Comparison of ENCODE assay signal across 13 cellular contexts in the genomic region with DNA sequence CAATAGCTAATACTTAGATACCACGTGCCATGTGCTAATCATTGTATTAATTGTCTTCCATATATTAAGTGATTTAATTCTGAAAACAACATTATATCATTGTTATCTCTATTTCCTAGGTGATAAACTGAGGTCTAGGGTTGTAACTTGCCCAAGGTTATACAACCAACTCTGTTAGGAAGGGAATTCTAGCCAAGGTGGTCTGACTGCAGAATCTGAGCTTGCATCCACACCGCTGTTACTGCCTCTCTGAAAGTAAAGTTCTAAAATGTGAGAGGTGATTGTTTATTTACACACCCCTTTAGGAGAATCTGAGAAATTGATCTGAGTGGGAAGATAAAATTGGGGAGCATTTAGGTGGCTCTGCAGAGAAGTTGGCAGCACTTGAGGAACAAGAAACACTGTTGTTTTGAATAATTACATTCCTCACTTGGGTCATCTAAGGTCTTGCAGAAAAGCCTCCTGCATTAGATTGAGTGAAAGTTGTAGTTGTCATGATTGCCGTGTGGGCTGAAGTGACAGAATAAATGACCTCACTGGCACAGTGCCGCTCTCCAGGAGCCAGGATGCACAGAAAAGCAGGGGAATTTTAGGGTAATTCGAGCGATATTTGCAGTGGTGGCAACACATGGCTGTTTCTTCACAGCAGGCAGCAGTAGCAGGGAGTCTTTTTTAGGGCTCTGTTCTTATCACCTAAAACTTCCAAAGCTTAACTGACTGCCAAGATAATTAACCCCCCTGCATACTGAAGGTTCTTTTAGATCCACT.
A peak's percentile ranks its signal among the peaks of the same experiment; 100 is the strongest.
DNase-seq lines count a peak whose midpoint lies in the region; ATAC-seq and TF ChIP-seq lines count a peak whose summit lies in the region.
"Had no signal": no experiment of that assay in that cellular context is flagged by ENCODE, and none has a peak within 500 bp of the region (broad histone marks: within the 10 kb centered on the region; RNA-seq: fewer than 3 reads in every experiment).

No MANE protein-coding gene starts in this region.

- H2AFZ ChIP-seq in KMS-11 (ENCODE audit: low read depth) (peak overlapping the region; percentile 22; the same call in 1 of the 2 replicates), osteoblast (ENCODE audit: low read length) (no peak overlapping the region)
- H2AFZ ChIP-seq: PC-9 had no signal

- no peak overlapping the region for H3K4me3 Mint-ChIP-seq in endodermal cell
- H3K4me3 Mint-ChIP-seq in activated CD4-positive, alpha-beta T cell treated with anti-CD3 and anti-CD28 coated beads, Interleukin-2, amount 10 ng/mL, durations not matched to agents 7 days and 5 days, result no peak overlapping the region
- no peak overlapping the region for H3K4me3 Mint-ChIP-seq in activated CD8-positive, alpha-beta T cell treated with anti-CD3 and anti-CD28 coated beads, Interleukin-2, amount 10 ng/mL, durations not matched to agents 7 days and 5 days
- H3K4me3 Mint-ChIP-seq: activated CD4-positive, alpha-beta memory T cell treated with anti-CD3 and anti-CD28 coated beads for 36 hours; activated naive CD4-positive, alpha-beta T cell treated with anti-CD3 and anti-CD28 coated beads, Interleukin-2, amount 10 ng/mL, durations not matched to agents 7 days and 5 days; naive B cell had no signal

- no peaks in the 10 kb centered on the region for H3K79me2 ChIP-seq in KMS-11 (ENCODE audit: insufficient read depth, low read depth)
- H3K79me2 ChIP-seq in osteoblast (ENCODE audit: insufficient read depth, low read length), result no peaks in the 10 kb centered on the region

- no peaks in the 10 kb centered on the region for H3K36me3 ChIP-seq in KMS-11 (ENCODE audit: insufficient read depth)
- no peaks in the 10 kb centered on the region for H3K36me3 ChIP-seq in endodermal cell (ENCODE audit: control insufficient read depth, insufficient read depth, low read length)
- H3K36me3 ChIP-seq in osteoblast (ENCODE audit: insufficient read depth, low read length), result no peaks in the 10 kb centered on the region
- H3K36me3 ChIP-seq: right lobe of liver had no signal

- peaks cover 18% of the 10 kb centered on the region for H3K4me1 ChIP-seq in KMS-11 (ENCODE audit: low read depth, poor library complexity, severe bottlenecking)
- peaks cover 4% of the 10 kb centered on the region for H3K4me1 ChIP-seq in endodermal cell (ENCODE audit: control insufficient read depth, insufficient read depth, low read length)
- peaks cover 3% of the 10 kb centered on the region for H3K4me1 ChIP-seq in osteoblast (ENCODE audit: insufficient read depth, low read length)
- H3K4me1 ChIP-seq: right lobe of liver had no signal

- CTCF ChIA-PET in activated CD4-positive, alpha-beta T cell treated with anti-CD3 and anti-CD28 coated beads, Interleukin-2, amount 10 ng/mL, durations not matched to agents 7 days and 5 days (lab: Charles Lee), result no interaction called here
- CTCF ChIA-PET in activated CD8-positive, alpha-beta T cell treated with anti-CD3 and anti-CD28 coated beads, Interleukin-2, amount 10 ng/mL, durations not matched to agents 7 days and 5 days (lab: Charles Lee), result no interaction called here

- no peaks in the 10 kb centered on the region for H4K20me1 ChIP-seq in KMS-11 (ENCODE audit: insufficient read depth)
- no peaks in the 10 kb centered on the region for H4K20me1 ChIP-seq in osteoblast (ENCODE audit: insufficient read depth, low read length)

- H3K4me2 ChIP-seq in KMS-11 (peak overlapping the region; percentile 57), osteoblast (ENCODE audit: insufficient read depth, low read length) (peak overlapping the region; percentile 30)
- H3K4me2 ChIP-seq: PC-9 had no signal

- DNase-seq in ELF-1 (ENCODE audit: low read depth, low spot score) (peak; percentile 7), endodermal cell (peak; percentile 54), osteoblast (ENCODE audit: insufficient read length, low spot score, missing footprints) (peak; percentile 1), D341Med (ENCODE audit: low spot score) (no peak)
- no peak for DNase-seq in activated CD4-positive, alpha-beta T cell treated with anti-CD3 and anti-CD28 coated beads, Interleukin-2, amount 10 ng/mL, durations not matched to agents 7 days and 5 days
- DNase-seq in activated CD8-positive, alpha-beta T cell treated with anti-CD3 and anti-CD28 coated beads, Interleukin-2, amount 10 ng/mL, durations not matched to agents 7 days and 5 days, result no peak
- DNase-seq: activated CD4-positive, alpha-beta memory T cell treated with anti-CD3 and anti-CD28 coated beads for 36 hours; activated naive CD4-positive, alpha-beta T cell treated with anti-CD3 and anti-CD28 coated beads, Interleukin-2, amount 10 ng/mL, durations not matched to agents 7 days and 5 days; naive B cell; PC-9; right lobe of liver had no signal

- no peaks in the 10 kb centered on the region for H3K9me3 Mint-ChIP-seq in endodermal cell
- H3K9me3 Mint-ChIP-seq in activated CD4-positive, alpha-beta T cell treated with anti-CD3 and anti-CD28 coated beads, Interleukin-2, amount 10 ng/mL, durations not matched to agents 7 days and 5 days, result no peaks in the 10 kb centered on the region
- H3K9me3 Mint-ChIP-seq in activated CD8-positive, alpha-beta T cell treated with anti-CD3 and anti-CD28 coated beads, Interleukin-2, amount 10 ng/mL, durations not matched to agents 7 days and 5 days (ENCODE audit: insufficient read depth), result no peaks in the 10 kb centered on the region
- H3K9me3 Mint-ChIP-seq: activated CD4-positive, alpha-beta memory T cell treated with anti-CD3 and anti-CD28 coated beads for 36 hours; activated naive CD4-positive, alpha-beta T cell treated with anti-CD3 and anti-CD28 coated beads, Interleukin-2, amount 10 ng/mL, durations not matched to agents 7 days and 5 days had no signal

- no peak for ATAC-seq in GM21515 (IDR thresholded peaks at IDR 0.05; ENCODE audit: unreplicated experiment)
- ATAC-seq in activated CD8-positive, alpha-beta T cell treated with anti-CD3 and anti-CD28 coated beads, Interleukin-2, amount 10 ng/mL, durations not matched to agents 7 days and 5 days, result no peak
- ATAC-seq: right lobe of liver had no signal

- no peaks in the 10 kb centered on the region for H3K27me3 ChIP-seq in KMS-11 (ENCODE audit: insufficient read depth, low read depth)
- H3K27me3 ChIP-seq in endodermal cell (ENCODE audit: control insufficient read depth, insufficient read depth, low read length, poor library complexity, severe bottlenecking), result peaks cover 4% of the 10 kb centered on the region
- H3K27me3 ChIP-seq in osteoblast (ENCODE audit: insufficient read depth, low read length), result no peaks in the 10 kb centered on the region
- H3K27me3 ChIP-seq: right lobe of liver had no signal

- WGBS in endodermal cell (ENCODE audit: insufficient coverage in 1 of 2, insufficient read length in 1 of 2), 2 experiments, result 48 to 49% methylated on average over 4 to 5 of the region's 6 CpGs

- TF ChIP-seq CTCF in KMS-11 (conservative IDR thresholded peaks at IDR 0.05; ENCODE audit: low read depth, low read length) (no peak), endodermal cell (conservative IDR thresholded peaks at IDR 0.05) (no peak), osteoblast (IDR thresholded peaks at IDR 0.05; ENCODE audit: extremely low read depth, low read depth, low read length) (no peak)

- no peak overlapping the region for H3K27ac Mint-ChIP-seq in endodermal cell
- no peak overlapping the region for H3K27ac Mint-ChIP-seq in activated CD4-positive, alpha-beta T cell treated with anti-CD3 and anti-CD28 coated beads, Interleukin-2, amount 10 ng/mL, durations not matched to agents 7 days and 5 days
- no peak overlapping the region for H3K27ac Mint-ChIP-seq in activated CD8-positive, alpha-beta T cell treated with anti-CD3 and anti-CD28 coated beads, Interleukin-2, amount 10 ng/mL, durations not matched to agents 7 days and 5 days
- H3K27ac Mint-ChIP-seq: activated CD4-positive, alpha-beta memory T cell treated with anti-CD3 and anti-CD28 coated beads for 36 hours; activated naive CD4-positive, alpha-beta T cell treated with anti-CD3 and anti-CD28 coated beads, Interleukin-2, amount 10 ng/mL, durations not matched to agents 7 days and 5 days; naive B cell had no signal

- peaks cover 13% of the 10 kb centered on the region for H3K4me1 Mint-ChIP-seq in endodermal cell
- no peaks in the 10 kb centered on the region for H3K4me1 Mint-ChIP-seq in activated CD4-positive, alpha-beta T cell treated with anti-CD3 and anti-CD28 coated beads, Interleukin-2, amount 10 ng/mL, durations not matched to agents 7 days and 5 days
- H3K4me1 Mint-ChIP-seq in activated CD8-positive, alpha-beta T cell treated with anti-CD3 and anti-CD28 coated beads, Interleukin-2, amount 10 ng/mL, durations not matched to agents 7 days and 5 days (ENCODE audit: low read depth), result no peaks in the 10 kb centered on the region
- H3K4me1 Mint-ChIP-seq: activated naive CD4-positive, alpha-beta T cell treated with anti-CD3 and anti-CD28 coated beads, Interleukin-2, amount 10 ng/mL, durations not matched to agents 7 days and 5 days; naive B cell had no signal

- POLR2A ChIA-PET in activated CD4-positive, alpha-beta T cell treated with anti-CD3 and anti-CD28 coated beads, Interleukin-2, amount 10 ng/mL, durations not matched to agents 7 days and 5 days (lab: Charles Lee), result no interaction called here
- POLR2A ChIA-PET in activated CD8-positive, alpha-beta T cell treated with anti-CD3 and anti-CD28 coated beads, Interleukin-2, amount 10 ng/mL, durations not matched to agents 7 days and 5 days (lab: Charles Lee), result no interaction called here

- H3K36me3 Mint-ChIP-seq in endodermal cell (ENCODE audit: low read depth), result no peaks in the 10 kb centered on the region
- H3K36me3 Mint-ChIP-seq in activated CD4-positive, alpha-beta T cell treated with anti-CD3 and anti-CD28 coated beads, Interleukin-2, amount 10 ng/mL, durations not matched to agents 7 days and 5 days (ENCODE audit: low read depth), result no peaks in the 10 kb centered on the region
- H3K36me3 Mint-ChIP-seq in activated CD8-positive, alpha-beta T cell treated with anti-CD3 and anti-CD28 coated beads, Interleukin-2, amount 10 ng/mL, durations not matched to agents 7 days and 5 days (ENCODE audit: low read depth), result no peaks in the 10 kb centered on the region
- H3K36me3 Mint-ChIP-seq: activated CD4-positive, alpha-beta memory T cell treated with anti-CD3 and anti-CD28 coated beads for 36 hours; activated naive CD4-positive, alpha-beta T cell treated with anti-CD3 and anti-CD28 coated beads, Interleukin-2, amount 10 ng/mL, durations not matched to agents 7 days and 5 days; naive B cell had no signal

- H3K9ac ChIP-seq in KMS-11 (no peak overlapping the region; the same call in 1 of the 2 replicates), endodermal cell (ENCODE audit: extremely low read depth, low read length, poor library complexity, severe bottlenecking) (no peak overlapping the region)

- peaks cover 3% of the 10 kb centered on the region for H3K27me3 Mint-ChIP-seq in endodermal cell (ENCODE audit: insufficient read depth)
- H3K27me3 Mint-ChIP-seq in activated CD4-positive, alpha-beta T cell treated with anti-CD3 and anti-CD28 coated beads, Interleukin-2, amount 10 ng/mL, durations not matched to agents 7 days and 5 days, result peaks cover 2% of the 10 kb centered on the region
- H3K27me3 Mint-ChIP-seq in activated CD8-positive, alpha-beta T cell treated with anti-CD3 and anti-CD28 coated beads, Interleukin-2, amount 10 ng/mL, durations not matched to agents 7 days and 5 days (ENCODE audit: low read depth), result no peaks in the 10 kb centered on the region
- H3K27me3 Mint-ChIP-seq: activated naive CD4-positive, alpha-beta T cell treated with anti-CD3 and anti-CD28 coated beads, Interleukin-2, amount 10 ng/mL, durations not matched to agents 7 days and 5 days; naive B cell had no signal

- H3K4me3 ChIP-seq in KMS-11 (IDR thresholded peaks at IDR 0.05; ENCODE audit: insufficient read depth, low read depth, low read length), result no peak overlapping the region
- peak overlapping the region; percentile 18 for H3K4me3 ChIP-seq in endodermal cell (ENCODE audit: low read length)
- H3K4me3 ChIP-seq in osteoblast (ENCODE audit: insufficient read depth, low read length), result no peak overlapping the region
- H3K4me3 ChIP-seq: PC-9, right lobe of liver had no signal

- H3K9me3 ChIP-seq in endodermal cell (ENCODE audit: control insufficient read depth, low read length), result no peaks in the 10 kb centered on the region
- no peaks in the 10 kb centered on the region for H3K9me3 ChIP-seq in osteoblast (ENCODE audit: low read depth, low read length)
- H3K9me3 ChIP-seq: right lobe of liver had no signal

- H3K27ac ChIP-seq in KMS-11 (peak overlapping the region; percentile 22; the same call in 1 of the 2 replicates), endodermal cell (ENCODE audit: low read depth, low read length) (no peak overlapping the region), osteoblast (ENCODE audit: low read depth, low read length) (no peak overlapping the region)
- H3K27ac ChIP-seq: PC-9, right lobe of liver had no signal

Comparison
In these comparisons a context has a peak if more than half of its experiments do, and no peak if none do; other contexts are left out.
1. DNase-seq: peak in ELF-1 (single experiment), endodermal cell (single experiment) and osteoblast (single experiment); none in D341Med (single experiment), activated CD4-positive, alpha-beta T cell treated with anti-CD3 and anti-CD28 coated beads, Interleukin-2, amount 10 ng/mL, durations not matched to agents 7 days and 5 days (single experiment) and activated CD8-positive, alpha-beta T cell treated with anti-CD3 and anti-CD28 coated beads, Interleukin-2, amount 10 ng/mL, durations not matched to agents 7 days and 5 days (single experiment).